In genomic region chr3:168250415-168250861, GRCh38 we compare ENCODE assay signal across 8 cellular contexts.
DNase-seq lines count a peak whose midpoint lies in the region; ATAC-seq, FAIRE-seq and TF ChIP-seq lines count a peak whose summit lies in the region.

No MANE protein-coding gene starts in this region.

- H3K27ac ChIP-seq in kidney (ENCODE audit: low read depth in 2 of 2, low read length in 2 of 2) (no peak overlapping the region), upper lobe of left lung (peak overlapping the region in 2 of 4 donors; percentile 45 to 57), Karpas-422 (ENCODE audit: low read length) (no peak overlapping the region)

- WGBS in upper lobe of left lung, 2 donors: 2 to 4% methylated on average over 16 of the region's 16 CpGs

- peaks cover 46% of the 10 kb centered on the region for H3K27me3 Mint-ChIP-seq in activated CD8-positive, alpha-beta memory T cell treated with anti-CD3 and anti-CD28 coated beads, Interleukin-2, amount 10 ng/mL, durations not matched to agents 7 days and 5 days
- peaks cover 36% of the 10 kb centered on the region for H3K27me3 Mint-ChIP-seq in activated CD8-positive, alpha-beta T cell treated with anti-CD3 and anti-CD28 coated beads for 36 hours

- peak overlapping the region; percentile 56 to 70 for H3K4me3 ChIP-seq in kidney (ENCODE audit: low read length in 2 of 2)
- H3K4me3 ChIP-seq in upper lobe of left lung: peak overlapping the region in 3 of 4 donors; percentile 50 to 68 (median 59)
- H3K4me3 ChIP-seq in Karpas-422 (ENCODE audit: low read length): no peak overlapping the region

- H3K36me3 ChIP-seq in kidney (ENCODE audit: control insufficient read depth in 1 of 2, insufficient read depth in 2 of 2, low read length in 2 of 2): no peaks in the 10 kb centered on the region
- H3K36me3 ChIP-seq in upper lobe of left lung: no peaks in the 10 kb centered on the region
- H3K36me3 ChIP-seq in Karpas-422 (ENCODE audit: insufficient read depth, low read length): no peaks in the 10 kb centered on the region

- peaks cover 0 to 8% of the 10 kb centered on the region in 2 donors for H3K4me1 ChIP-seq in kidney (ENCODE audit: control insufficient read depth in 1 of 2, insufficient read depth in 1 of 2, low read depth in 1 of 2, low read length in 2 of 2)
- H3K4me1 ChIP-seq in upper lobe of left lung: peaks cover 13 to 30% (median 20%) of the 10 kb centered on the region in 4 donors
- no peaks in the 10 kb centered on the region for H3K4me1 ChIP-seq in Karpas-422 (ENCODE audit: low read length)

- FAIRE-seq in kidney (lab: Jason Lieb, UNC): no peak

- H3K9me2 ChIP-seq in Karpas-422 (replicated peaks; ENCODE audit: insufficient read depth, low read length): no peaks in the 10 kb centered on the region

- no peaks in the 10 kb centered on the region for H3K9me3 Mint-ChIP-seq in activated CD8-positive, alpha-beta memory T cell treated with anti-CD3 and anti-CD28 coated beads, Interleukin-2, amount 10 ng/mL, durations not matched to agents 7 days and 5 days (ENCODE audit: low read depth)
- H3K9me3 Mint-ChIP-seq in activated CD8-positive, alpha-beta T cell treated with anti-CD3 and anti-CD28 coated beads for 36 hours: peaks cover 3% of the 10 kb centered on the region

- H3K9ac ChIP-seq in kidney (ENCODE audit: low read length in 2 of 2) (no peak overlapping the region), Karpas-422 (ENCODE audit: low read length) (no peak overlapping the region)

- peaks cover 0 to 11% (median 0%) of the 10 kb centered on the region in 4 donors for H3K27me3 ChIP-seq in upper lobe of left lung
- H3K27me3 ChIP-seq in Karpas-422 (ENCODE audit: low read length): no peaks in the 10 kb centered on the region

- peaks cover 16% of the 10 kb centered on the region for H3K4me1 Mint-ChIP-seq in activated CD8-positive, alpha-beta memory T cell treated with anti-CD3 and anti-CD28 coated beads, Interleukin-2, amount 10 ng/mL, durations not matched to agents 7 days and 5 days
- H3K4me1 Mint-ChIP-seq in activated CD8-positive, alpha-beta T cell treated with anti-CD3 and anti-CD28 coated beads for 36 hours (ENCODE audit: low read depth): peaks cover 10% of the 10 kb centered on the region

- POLR2A ChIA-PET in activated CD8-positive, alpha-beta T cell treated with anti-CD3 and anti-CD28 coated beads for 36 hours (lab: Charles Lee): no interaction called here

- TF ChIP-seq CTCF in activated CD8-positive, alpha-beta T cell treated with anti-CD3 and anti-CD28 coated beads for 36 hours (IDR thresholded peaks at IDR 0.05): no peak
- TF ChIP-seq CTCF in kidney (IDR thresholded peaks at IDR 0.05; ENCODE audit: borderline replicate concordance, extremely low read depth, insufficient read depth) (no peak), upper lobe of left lung (IDR thresholded peaks at IDR 0.05) (no peak)

- H3K36me3 Mint-ChIP-seq in activated CD8-positive, alpha-beta memory T cell treated with anti-CD3 and anti-CD28 coated beads, Interleukin-2, amount 10 ng/mL, durations not matched to agents 7 days and 5 days: no peaks in the 10 kb centered on the region
- H3K36me3 Mint-ChIP-seq in activated CD8-positive, alpha-beta T cell treated with anti-CD3 and anti-CD28 coated beads for 36 hours (ENCODE audit: low read depth): no peaks in the 10 kb centered on the region

- peak overlapping the region; percentile 60 for H3K4me3 Mint-ChIP-seq in activated CD8-positive, alpha-beta memory T cell treated with anti-CD3 and anti-CD28 coated beads, Interleukin-2, amount 10 ng/mL, durations not matched to agents 7 days and 5 days
- peak overlapping the region; percentile 36 for H3K4me3 Mint-ChIP-seq in activated CD8-positive, alpha-beta T cell treated with anti-CD3 and anti-CD28 coated beads for 36 hours

- DNase-seq in activated CD8-positive, alpha-beta memory T cell treated with anti-CD3 and anti-CD28 coated beads, Interleukin-2, amount 10 ng/mL, durations not matched to agents 7 days and 5 days: no peak
- DNase-seq in activated CD8-positive, alpha-beta memory T cell treated with anti-CD3 and anti-CD28 coated beads, Interleukin-2, amount 50 U/mL, for 48 hours: no peak
- no peak for DNase-seq in activated CD8-positive, alpha-beta T cell treated with anti-CD3 and anti-CD28 coated beads for 36 hours
- no peak for DNase-seq in kidney
- no peak for DNase-seq in upper lobe of left lung
- no peak for DNase-seq in AG08395 (ENCODE audit: low spot score)
- no peak for DNase-seq in Karpas-422

- no peak overlapping the region for H3K27ac Mint-ChIP-seq in activated CD8-positive, alpha-beta memory T cell treated with anti-CD3 and anti-CD28 coated beads, Interleukin-2, amount 10 ng/mL, durations not matched to agents 7 days and 5 days
- no peak overlapping the region for H3K27ac Mint-ChIP-seq in activated CD8-positive, alpha-beta T cell treated with anti-CD3 and anti-CD28 coated beads for 36 hours

- ATAC-seq in activated CD8-positive, alpha-beta memory T cell treated with anti-CD3 and anti-CD28 coated beads, Interleukin-2, amount 10 ng/mL, durations not matched to agents 7 days and 5 days: no peak
- peak; percentile 16 for ATAC-seq in HG03064 (IDR thresholded peaks at IDR 0.05; ENCODE audit: low read depth, unreplicated experiment)
- ATAC-seq in activated CD8-positive, alpha-beta T cell treated with anti-CD3 and anti-CD28 coated beads for 36 hours: no peak
- ATAC-seq in upper lobe of left lung (ENCODE audit: low FRiP score in 2 of 2): no peak

- TF ChIP-seq POLR2A in upper lobe of left lung (IDR thresholded peaks at IDR 0.05): no peak

- H3K79me2 ChIP-seq in Karpas-422 (ENCODE audit: low read length): no peaks in the 10 kb centered on the region

- no peak for TF ChIP-seq EP300 in upper lobe of left lung (IDR thresholded peaks at IDR 0.05)

- no peaks in the 10 kb centered on the region for H4K20me1 ChIP-seq in Karpas-422 (ENCODE audit: insufficient read depth, low read depth, low read length)

- CTCF ChIA-PET in activated CD8-positive, alpha-beta memory T cell treated with anti-CD3 and anti-CD28 coated beads, Interleukin-2, amount 10 ng/mL, durations not matched to agents 7 days and 5 days (lab: Charles Lee): interaction anchor here (0.9 to 2.1 kb wide), 2 partner anchors 9 to 39 kb away, joined by 3 to 5 read pairs; no protein-coding TSS in a partner anchor
- CTCF ChIA-PET in activated CD8-positive, alpha-beta T cell treated with anti-CD3 and anti-CD28 coated beads for 36 hours (lab: Charles Lee): interaction anchor here (1.1 kb wide), 2 partner anchors 39 to 71 kb away, joined by 3 to 5 read pairs; no protein-coding TSS in a partner anchor

- H3K9me3 ChIP-seq in kidney (ENCODE audit: control insufficient read depth in 1 of 2, low read length in 2 of 2): no peaks in the 10 kb centered on the region
- H3K9me3 ChIP-seq in upper lobe of left lung: peaks cover 0 to under 1% (median 0%) of the 10 kb centered on the region in 4 donors
- no peaks in the 10 kb centered on the region; the same call in 1 of the 2 replicates for H3K9me3 ChIP-seq in Karpas-422 (ENCODE audit: low read length)

- no peak overlapping the region for H2AFZ ChIP-seq in Karpas-422 (ENCODE audit: low read length)

- H3K4me2 ChIP-seq in Karpas-422 (ENCODE audit: low read depth, low read length, poor library complexity, severe bottlenecking): no peak overlapping the region

- intact Hi-C loops in activated CD8-positive, alpha-beta T cell treated with anti-CD3 and anti-CD28 coated beads for 36 hours (cut with micrococcal nuclease): no loop called here
- intact Hi-C loops in kidney (cut with DNase I): no loop called here
